8 cellular contexts compared by ENCODE assay signal in genomic region chr2:9423922-9424272, GRCh38. TPM values are rescaled to one million over a fixed set of nuclear protein-coding genes. Genes with fewer than 3 reads are reported as not detected.
DNase-seq lines count a peak whose midpoint lies in the region; ATAC-seq, FAIRE-seq and TF ChIP-seq lines count a peak whose summit lies in the region.

No MANE protein-coding gene starts in this region.

- H3K9me3 Mint-ChIP-seq in CD8-positive, alpha-beta memory T cell = no peaks in the 10 kb centered on the region
- H3K9me3 Mint-ChIP-seq in astrocyte (ENCODE audit: unreplicated experiment) = no peaks in the 10 kb centered on the region

- peak overlapping the region; percentile 71; the same call in 1 of the 2 replicates for H2AFZ ChIP-seq in Karpas-422 (ENCODE audit: low read length)
- H2AFZ ChIP-seq in astrocyte (ENCODE audit: low read depth, low read length) = peak overlapping the region; percentile 90

- H3K79me2 ChIP-seq in Karpas-422 (ENCODE audit: low read length) (peaks cover 84% of the 10 kb centered on the region), astrocyte (ENCODE audit: insufficient read depth, low read length) (peaks cover 81% of the 10 kb centered on the region)

- H3K9ac ChIP-seq in Karpas-422 (ENCODE audit: low read length) = peak overlapping the region; percentile 95
- H3K9ac ChIP-seq in astrocyte (ENCODE audit: low read length) = peak overlapping the region; percentile 94

- peaks cover 30 to 38% (median 31%) of the 10 kb centered on the region in 3 donors for H3K4me1 Mint-ChIP-seq in CD8-positive, alpha-beta memory T cell
- H3K4me1 Mint-ChIP-seq in astrocyte (ENCODE audit: low read depth, unreplicated experiment) = peaks cover 12% of the 10 kb centered on the region

- peak overlapping the region; percentile 99 for H3K4me3 ChIP-seq in CD8-positive, alpha-beta memory T cell (ENCODE audit: low read length)
- peak overlapping the region; percentile 92 for H3K4me3 ChIP-seq in Karpas-422 (ENCODE audit: low read length)
- peak overlapping the region; percentile 85 for H3K4me3 ChIP-seq in astrocyte (ENCODE audit: insufficient read depth, low read depth, low read length)

- DNase-seq in CD8-positive, alpha-beta memory T cell = peak in 2 of 5 donors; percentile 13
- peak; percentile 75 for DNase-seq in Karpas-422
- DNase-seq in astrocyte (ENCODE audit: low read depth) = no peak
- no peak for DNase-seq in left lobe of liver (ENCODE audit: low spot score)
- DNase-seq in substantia nigra (lab: John Stamatoyannopoulos, UW) = no peak

- ATAC-seq in GM19455 (IDR thresholded peaks at IDR 0.05; ENCODE audit: unreplicated experiment) = peak; percentile 2
- peak; percentile 3 for ATAC-seq in left lobe of liver
- no peak for ATAC-seq in HG02759 (IDR thresholded peaks at IDR 0.05; ENCODE audit: unreplicated experiment)
- ATAC-seq in GM19467 (IDR thresholded peaks at IDR 0.05; ENCODE audit: unreplicated experiment) = no peak

- no peaks in the 10 kb centered on the region for H3K27me3 Mint-ChIP-seq in CD8-positive, alpha-beta memory T cell
- no peaks in the 10 kb centered on the region for H3K27me3 Mint-ChIP-seq in astrocyte (ENCODE audit: low read depth, unreplicated experiment)

- no peak for TF ChIP-seq CTCF in astrocyte (IDR thresholded peaks at IDR 0.05; ENCODE audit: insufficient read depth, low read depth, low read length)

- H3K36me3 ChIP-seq in CD8-positive, alpha-beta memory T cell (ENCODE audit: insufficient read depth, low read length) = no peaks in the 10 kb centered on the region
- H3K36me3 ChIP-seq in Karpas-422 (ENCODE audit: insufficient read depth, low read length) (peaks cover under 1% of the 10 kb centered on the region; the same call in 1 of the 2 replicates), astrocyte (ENCODE audit: insufficient read depth, low read length) (no peaks in the 10 kb centered on the region)

- H3K27ac ChIP-seq in CD8-positive, alpha-beta memory T cell (ENCODE audit: low read depth, low read length) = peak overlapping the region; percentile 95
- H3K27ac ChIP-seq in Karpas-422 (ENCODE audit: low read length) (peak overlapping the region; percentile 67), astrocyte (ENCODE audit: low read depth, low read length) (peak overlapping the region; percentile 87), substantia nigra (ENCODE audit: low read depth, low read length, poor library complexity, severe bottlenecking) (peak overlapping the region; percentile 86)

- no peaks in the 10 kb centered on the region for H3K27me3 ChIP-seq in CD8-positive, alpha-beta memory T cell (ENCODE audit: insufficient read depth, low read length, poor library complexity, severe bottlenecking)
- H3K27me3 ChIP-seq in Karpas-422 (ENCODE audit: low read length) = no peaks in the 10 kb centered on the region
- no peaks in the 10 kb centered on the region for H3K27me3 ChIP-seq in astrocyte (ENCODE audit: insufficient read depth, low read length)

- H3K4me1 ChIP-seq in CD8-positive, alpha-beta memory T cell (ENCODE audit: insufficient read depth, low read length) = peaks cover 29% of the 10 kb centered on the region
- H3K4me1 ChIP-seq in Karpas-422 (ENCODE audit: low read length) (peaks cover 34% of the 10 kb centered on the region), astrocyte (ENCODE audit: insufficient read depth, low read length) (peaks cover 21% of the 10 kb centered on the region)

- no peaks in the 10 kb centered on the region for H3K9me2 ChIP-seq in Karpas-422 (replicated peaks; ENCODE audit: insufficient read depth, low read length)

- CTCF ChIA-PET in CD8-positive, alpha-beta memory T cell (lab: Charles Lee) = no interaction called here

- H3K36me3 Mint-ChIP-seq in CD8-positive, alpha-beta memory T cell = peaks cover 0 to 27% (median 0%) of the 10 kb centered on the region in 3 donors
- H3K36me3 Mint-ChIP-seq in astrocyte (ENCODE audit: low read depth, unreplicated experiment) = no peaks in the 10 kb centered on the region

- H3K9me3 ChIP-seq in CD8-positive, alpha-beta memory T cell (ENCODE audit: low read length) = no peaks in the 10 kb centered on the region
- no peaks in the 10 kb centered on the region for H3K9me3 ChIP-seq in Karpas-422 (ENCODE audit: low read length)
- H3K9me3 ChIP-seq in astrocyte (ENCODE audit: insufficient read depth, low read depth, low read length) = no peaks in the 10 kb centered on the region

- no peak overlapping the region for H3K4me3 Mint-ChIP-seq in CD8-positive, alpha-beta memory T cell
- no peak overlapping the region for H3K4me3 Mint-ChIP-seq in astrocyte (ENCODE audit: unreplicated experiment)

- FAIRE-seq in astrocyte (lab: Jason Lieb, UNC) = no peak

- H3K4me2 ChIP-seq in Karpas-422 (ENCODE audit: low read depth, low read length, poor library complexity, severe bottlenecking) (peak overlapping the region; percentile 74), astrocyte (ENCODE audit: low read length) (peak overlapping the region; percentile 93)

- H3K27ac Mint-ChIP-seq in CD8-positive, alpha-beta memory T cell = peak overlapping the region in 2 of 8 donors; percentile 97 to 98
- no peak overlapping the region for H3K27ac Mint-ChIP-seq in astrocyte (ENCODE audit: unreplicated experiment)

- POLR2A ChIA-PET in CD8-positive, alpha-beta memory T cell (lab: Charles Lee) = interaction anchor here (1.4 to 3.0 kb wide), 3 partner anchors 47 to 132 kb away, joined by 3 to 28 read pairs (median 8); partner anchors contain the start of genes ADAM17 and IAH1

- H4K20me1 ChIP-seq in Karpas-422 (ENCODE audit: insufficient read depth, low read depth, low read length) (no peaks in the 10 kb centered on the region), astrocyte (ENCODE audit: insufficient read depth, low read length) (peaks cover 26% of the 10 kb centered on the region)

RNA-seq across cellular contexts. Expression of gene CPSF3, which starts 0.4 kb away (rescaled TPM):
- total RNA-seq in CD8-positive, alpha-beta memory T cell = 10 to 100 TPM; 79.0 to 83.9 TPM
- 28.6 TPM for polyA plus RNA-seq in CD8-positive, alpha-beta memory T cell
- total RNA-seq in Karpas-422 (2014; rRNA removed; shearing (Covaris generic); ENCODE audit: low replicate concordance) = 52.5 and 72.6 TPM in 2 replicates
- total RNA-seq in astrocyte = 36.2 and 40.3 TPM in 2 replicates
- total RNA-seq in left lobe of liver = 12.0 TPM

RNA-seq across cellular contexts. Expression of gene ITGB1BP1, which starts 0.6 kb away (rescaled TPM):
- 100 to 1,000 TPM; 185 to 195 TPM for total RNA-seq in CD8-positive, alpha-beta memory T cell
- polyA plus RNA-seq in CD8-positive, alpha-beta memory T cell = 200 TPM
- total RNA-seq in Karpas-422 (2014; rRNA removed; shearing (Covaris generic); ENCODE audit: low replicate concordance) = 36.7 and 43.5 TPM in 2 replicates
- total RNA-seq in astrocyte (121 and 126 TPM in 2 replicates), left lobe of liver (28.6 TPM)

RNA-seq across cellular contexts. Expression of gene IAH1, which starts 50.5 kb away (rescaled TPM):
- total RNA-seq in CD8-positive, alpha-beta memory T cell = 10 to 100 TPM; 76.9 to 79.1 TPM
- polyA plus RNA-seq in CD8-positive, alpha-beta memory T cell = 81.0 TPM
- total RNA-seq in Karpas-422 (2014; rRNA removed; shearing (Covaris generic); ENCODE audit: low replicate concordance) = 63.5 and 69.5 TPM in 2 replicates
- 31.1 and 31.4 TPM in 2 replicates for total RNA-seq in astrocyte
- 28.6 TPM for total RNA-seq in left lobe of liver

Comparison
In these comparisons a context has a peak if more than half of its experiments do, and no peak if none do; other contexts are left out.
1. ATAC-seq: peak in GM19455 (single experiment) and left lobe of liver (single experiment); none in HG02759 (single experiment) and GM19467 (single experiment).
2. Peak in every context shown above with its lines, with median percentiles within 50 percentile points of each other: H3K27ac ChIP-seq and H3K4me3 ChIP-seq.